ENCODE assay signal across 8 cellular contexts in the genomic region with DNA sequence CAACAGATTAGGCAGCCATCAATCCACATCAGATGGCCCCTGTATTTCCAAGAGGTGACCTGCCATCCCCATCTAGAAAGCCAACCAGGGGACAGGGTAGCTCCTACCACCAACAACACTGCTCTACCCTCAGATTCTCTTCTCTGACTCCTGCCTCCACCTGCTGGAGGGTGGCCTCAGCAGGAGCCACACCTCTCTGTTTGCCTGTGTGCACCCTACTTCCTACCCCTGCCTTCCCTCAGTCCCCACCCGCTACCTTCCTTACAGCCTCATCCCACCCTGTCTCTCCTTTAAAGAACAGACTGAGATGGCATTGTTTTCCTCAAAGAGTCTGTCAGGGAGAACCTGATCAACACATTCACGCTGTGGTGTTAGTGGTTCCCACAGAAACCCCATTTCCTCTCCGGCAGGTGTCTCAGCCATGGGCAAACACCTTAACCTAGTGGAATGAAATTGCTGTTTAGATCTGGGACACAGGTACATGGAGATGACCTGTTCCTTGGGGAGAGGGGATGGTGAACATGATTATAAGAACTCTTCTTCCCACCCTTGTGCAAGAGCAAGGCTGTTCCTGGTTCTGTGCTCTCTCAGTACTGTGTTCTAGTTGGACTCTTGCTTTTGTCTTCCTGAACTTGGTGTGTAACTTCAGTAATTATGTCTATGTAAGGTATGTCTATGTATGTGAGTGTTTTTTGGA. TPM values are rescaled to one million over a fixed set of nuclear protein-coding genes. Genes with fewer than 3 reads are reported as not detected.
DNase-seq lines count a peak whose midpoint lies in the region; ATAC-seq, FAIRE-seq and TF ChIP-seq lines count a peak whose summit lies in the region.

No MANE protein-coding gene starts in this region.

- H3K9me3 ChIP-seq in CD4-positive, CD25-positive, alpha-beta regulatory T cell (ENCODE audit: control insufficient read depth in 2 of 2, low read length in 2 of 2), result no peaks in the 10 kb centered on the region
- H3K9me3 ChIP-seq in HAP-1, result peaks cover 3% of the 10 kb centered on the region; the same call in 1 of the 2 replicates

- no peaks in the 10 kb centered on the region for H3K9me3 Mint-ChIP-seq in CD4-positive, CD25-positive, alpha-beta regulatory T cell
- H3K9me3 Mint-ChIP-seq in activated naive CD8-positive, alpha-beta T cell (ENCODE audit: low read depth), result no peaks in the 10 kb centered on the region
- peaks cover 3% of the 10 kb centered on the region for H3K9me3 Mint-ChIP-seq in mesothelial cell of epicardium

- TF ChIP-seq CTCF in mesothelial cell of epicardium (IDR thresholded peaks at IDR 0.05; ENCODE audit: unreplicated experiment) (no peak), omental fat pad (IDR thresholded peaks at IDR 0.05) (no peak)

- H3K4me1 Mint-ChIP-seq in CD4-positive, CD25-positive, alpha-beta regulatory T cell, result peaks cover 17 to 61% (median 44%) of the 10 kb centered on the region in 4 donors
- H3K4me1 Mint-ChIP-seq in activated naive CD8-positive, alpha-beta T cell (ENCODE audit: low read depth), result peaks cover 65% of the 10 kb centered on the region
- H3K4me1 Mint-ChIP-seq in mesothelial cell of epicardium, result peaks cover 21% of the 10 kb centered on the region

- no peak for FAIRE-seq in RCC 7860 (lab: Jason Lieb, UNC)

- peak overlapping the region; percentile 84 to 93 (median 89) for H3K4me3 Mint-ChIP-seq in CD4-positive, CD25-positive, alpha-beta regulatory T cell
- H3K4me3 Mint-ChIP-seq in activated naive CD8-positive, alpha-beta T cell, result peak overlapping the region; percentile 93
- H3K4me3 Mint-ChIP-seq in mesothelial cell of epicardium, result peak overlapping the region; percentile 94

- TF ChIP-seq POLR2A in GM18505 (IDR thresholded peaks at IDR 0.05; ENCODE audit: borderline replicate concordance, extremely low read depth, insufficient read depth, insufficient read length), result no peak

- peak overlapping the region; percentile 67 to 91 (median 86) for H3K27ac Mint-ChIP-seq in CD4-positive, CD25-positive, alpha-beta regulatory T cell
- H3K27ac Mint-ChIP-seq in activated naive CD8-positive, alpha-beta T cell, result peak overlapping the region; percentile 75
- H3K27ac Mint-ChIP-seq in mesothelial cell of epicardium, result peak overlapping the region; percentile 18

- H3K36me3 Mint-ChIP-seq in CD4-positive, CD25-positive, alpha-beta regulatory T cell, result no peaks in the 10 kb centered on the region
- peaks cover 3% of the 10 kb centered on the region for H3K36me3 Mint-ChIP-seq in activated naive CD8-positive, alpha-beta T cell
- peaks cover 4% of the 10 kb centered on the region for H3K36me3 Mint-ChIP-seq in mesothelial cell of epicardium

- peak overlapping the region; percentile 80 for H3K27ac ChIP-seq in CD4-positive, CD25-positive, alpha-beta regulatory T cell (ENCODE audit: insufficient read depth, low read length, poor library complexity, severe bottlenecking)

- H3K4me1 ChIP-seq in CD4-positive, CD25-positive, alpha-beta regulatory T cell (ENCODE audit: control insufficient read depth, insufficient read depth, low read length, poor library complexity, severe bottlenecking), result peaks cover 22% of the 10 kb centered on the region
- H3K4me1 ChIP-seq in HAP-1, result peaks cover 7% of the 10 kb centered on the region

- peak; percentile 38 to 39 for ATAC-seq in CD4-positive, CD25-positive, alpha-beta regulatory T cell (ENCODE audit: low read depth in 2 of 2)
- ATAC-seq in GM18505 (IDR thresholded peaks at IDR 0.05; ENCODE audit: unreplicated experiment) (no peak), omental fat pad (ENCODE audit: low FRiP score) (no peak), HG02981 (IDR thresholded peaks at IDR 0.05; ENCODE audit: unreplicated experiment) (no peak)

- peak overlapping the region; percentile 71 for H3K4me3 ChIP-seq in CD4-positive, CD25-positive, alpha-beta regulatory T cell (ENCODE audit: low read depth, low read length)
- H3K4me3 ChIP-seq in HAP-1, result peak overlapping the region; percentile 86; the same call in 1 of the 2 replicates

- peaks cover 13% of the 10 kb centered on the region for H3K27me3 Mint-ChIP-seq in CD4-positive, CD25-positive, alpha-beta regulatory T cell
- no peaks in the 10 kb centered on the region for H3K27me3 Mint-ChIP-seq in activated naive CD8-positive, alpha-beta T cell
- H3K27me3 Mint-ChIP-seq in mesothelial cell of epicardium (ENCODE audit: low read depth), result no peaks in the 10 kb centered on the region

- H3K36me3 ChIP-seq in CD4-positive, CD25-positive, alpha-beta regulatory T cell (ENCODE audit: control insufficient read depth, insufficient read depth, low read length), result no peaks in the 10 kb centered on the region
- no peaks in the 10 kb centered on the region for H3K36me3 ChIP-seq in HAP-1 (replicated peaks)

- peak in 2 of 3 donors; percentile 30 to 45 for DNase-seq in CD4-positive, CD25-positive, alpha-beta regulatory T cell
- DNase-seq in HAP-1 (ENCODE audit: low spot score in 2 of 2) (no peak), mesothelial cell of epicardium (ENCODE audit: low spot score in 2 of 2, unreplicated experiment in 2 of 2) (no peak), RCC 7860 (ENCODE audit: low spot score) (no peak), omental fat pad (ENCODE audit: low spot score) (no peak)

- no peaks in the 10 kb centered on the region for H3K27me3 ChIP-seq in CD4-positive, CD25-positive, alpha-beta regulatory T cell (ENCODE audit: control insufficient read depth, insufficient read depth, low read length)
- no peaks in the 10 kb centered on the region for H3K27me3 ChIP-seq in HAP-1 (ENCODE audit: low read depth)

- in situ Hi-C loops in HAP-1 (cut with MboI; ENCODE audit: low sequenced_read_pairs), result no loop called here

RNA-seq across cellular contexts. Expression of a gene that starts 1.8 kb away (rescaled TPM):
- 68.0 TPM for total RNA-seq in CD4-positive, CD25-positive, alpha-beta regulatory T cell
- polyA plus RNA-seq in CD4-positive, CD25-positive, alpha-beta regulatory T cell, result 10 to 100 TPM; 27.2 to 36.5 (median 30.6) TPM
- 59.3 to 68.6 TPM (median 67.8 TPM) in 3 replicates for total RNA-seq in mesothelial cell of epicardium
- 10 to 100 TPM; 44.6 to 71.0 (median 60.0) TPM for total RNA-seq in omental fat pad

RNA-seq across cellular contexts. Expression of a gene that starts 50.6 kb away (rescaled TPM):
- 37.2 TPM for total RNA-seq in CD4-positive, CD25-positive, alpha-beta regulatory T cell
- polyA plus RNA-seq in CD4-positive, CD25-positive, alpha-beta regulatory T cell, result 10 to 100 TPM; 45.3 to 64.6 (median 52.4) TPM
- total RNA-seq in mesothelial cell of epicardium (46.6 to 48.0 TPM (median 47.4 TPM) in 3 replicates), omental fat pad (10 to 100 TPM; 63.7 to 94.6 (median 82.4) TPM)

Comparison
In these comparisons a context has a peak if more than half of its experiments do, and no peak if none do; other contexts are left out.
1. ATAC-seq: peak in CD4-positive, CD25-positive, alpha-beta regulatory T cell (2 of 2); none in GM18505 (single experiment), omental fat pad (single experiment) and HG02981 (single experiment).
2. DNase-seq: peak in CD4-positive, CD25-positive, alpha-beta regulatory T cell (2 of 3); none in HAP-1 (0 of 2), mesothelial cell of epicardium (0 of 2), RCC 7860 (single experiment) and omental fat pad (single experiment).
3. H3K27ac Mint-ChIP-seq: peak in every context shown above with its lines; median percentile 86 in CD4-positive, CD25-positive, alpha-beta regulatory T cell; 75 in activated naive CD8-positive, alpha-beta T cell; 18 in mesothelial cell of epicardium.
4. Peak in every context shown above with its lines, with median percentiles within 50 percentile points of each other: H3K4me3 Mint-ChIP-seq.